Comparison of ENCODE assay signal across 9 cellular contexts in the genomic region with DNA sequence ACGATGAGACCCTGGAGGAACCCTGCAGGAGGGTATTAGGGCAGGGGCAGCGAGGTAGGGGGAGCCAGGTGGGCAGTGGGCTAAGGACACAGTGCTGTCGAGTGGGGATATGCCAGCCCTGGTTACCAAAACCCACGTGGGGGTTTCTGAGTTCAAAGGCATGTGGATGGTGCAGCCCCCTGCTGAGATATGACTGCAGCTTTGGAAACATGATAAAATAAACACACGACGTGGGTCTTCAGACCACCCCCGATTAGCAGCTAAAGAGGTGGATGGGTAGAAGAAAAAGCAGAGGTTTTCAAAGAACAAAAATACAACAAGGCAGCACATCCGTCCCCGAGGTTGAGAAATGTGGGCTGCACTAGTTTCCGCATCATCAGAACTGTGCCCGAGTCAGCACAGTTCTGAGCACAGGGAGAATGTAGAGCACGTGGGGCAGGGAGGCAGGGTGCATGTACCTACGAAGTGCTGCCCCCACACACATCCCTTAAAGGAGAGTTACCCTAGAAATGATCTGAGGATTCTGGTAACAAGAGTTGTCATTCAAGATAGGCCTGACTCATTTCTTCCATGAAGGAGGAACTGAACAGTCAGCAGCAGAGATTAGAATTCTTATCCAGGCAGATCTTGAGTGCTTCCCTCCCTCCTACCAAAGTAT.
DNase-seq lines count a peak whose midpoint lies in the region; ATAC-seq and TF ChIP-seq lines count a peak whose summit lies in the region.
"Had no signal": no experiment of that assay in that cellular context is flagged by ENCODE, and none has a peak within 500 bp of the region (broad histone marks: within the 10 kb centered on the region; RNA-seq: fewer than 3 reads in every experiment).

No MANE protein-coding gene starts in this region.

- peak; percentile 54 for DNase-seq in stimulated activated naive CD4-positive, alpha-beta T cell treated with Interleukin-2 at 50 U/mL for 16 hours (lab: John Stamatoyannopoulos, UW)
- DNase-seq in stimulated activated naive CD4-positive, alpha-beta T cell (lab: John Stamatoyannopoulos, UW): no peak
- peak; percentile 20 for DNase-seq in activated T-helper 9 cell treated with anti-CD3 and anti-CD28 coated beads, Interleukin-2, amount 50 U/mL, for 16 hours (ENCODE audit: low read depth)
- peak in 1 of 9 donors; percentile 49 for DNase-seq in naive thymus-derived CD4-positive, alpha-beta T cell
- DNase-seq in psoas muscle (no peak), NCI-H2081 (lab: John Stamatoyannopoulos, UW) (no peak), SIG-M5 (lab: John Stamatoyannopoulos, UW) (no peak)
- DNase-seq: NCI-H446 had no signal

- H3K27ac Mint-ChIP-seq in naive thymus-derived CD4-positive, alpha-beta T cell: peak overlapping the region in 3 of 9 donors; percentile 32 to 74 (median 40)

- H3K27me3 Mint-ChIP-seq in naive thymus-derived CD4-positive, alpha-beta T cell: peaks cover 0 to 11% (median 0%) of the 10 kb centered on the region in 5 donors

- H3K27ac ChIP-seq in naive thymus-derived CD4-positive, alpha-beta T cell (ENCODE audit: low read depth, low read length): no peak overlapping the region
- no peak overlapping the region for H3K27ac ChIP-seq in psoas muscle

- peaks cover 14 to 44% (median 30%) of the 10 kb centered on the region in 7 donors for H3K4me1 Mint-ChIP-seq in naive thymus-derived CD4-positive, alpha-beta T cell

- no peaks in the 10 kb centered on the region for H3K9me3 Mint-ChIP-seq in naive thymus-derived CD4-positive, alpha-beta T cell

- WGBS in psoas muscle, 3 donors: 74 to 81% (median 77%) methylated on average over 13 of the region's 13 CpGs

- CTCF ChIA-PET in naive thymus-derived CD4-positive, alpha-beta T cell (lab: Charles Lee): interaction anchor here (1.0 kb wide), 1 partner anchor 914 kb away, joined by 3 read pairs; no protein-coding TSS in a partner anchor

- intact Hi-C loops in naive thymus-derived CD4-positive, alpha-beta T cell (cut with micrococcal nuclease): no loop called here
- intact Hi-C loops in psoas muscle (cut with DNase I): loop anchor here in 1 of 2 donors (2.0 to 10.0 kb wide), 2 partner anchors 523 to 691 kb away; a partner anchor contains a TSS

- H3K9me3 ChIP-seq in naive thymus-derived CD4-positive, alpha-beta T cell (ENCODE audit: control insufficient read depth in 2 of 3, low read length in 3 of 3): no peaks in the 10 kb centered on the region
- no peaks in the 10 kb centered on the region for H3K9me3 ChIP-seq in psoas muscle

- POLR2A ChIA-PET in naive thymus-derived CD4-positive, alpha-beta T cell (lab: Charles Lee): no interaction called here

- H3K4me3 ChIP-seq in naive thymus-derived CD4-positive, alpha-beta T cell (ENCODE audit: low read length): no peak overlapping the region
- no peak overlapping the region for H3K4me3 ChIP-seq in psoas muscle

- ATAC-seq in naive thymus-derived CD4-positive, alpha-beta T cell: peak; percentile 31
- ATAC-seq in psoas muscle (no peak), GM21528 (IDR thresholded peaks at IDR 0.05; ENCODE audit: low FRiP score, unreplicated experiment) (no peak)

- H3K27me3 ChIP-seq in naive thymus-derived CD4-positive, alpha-beta T cell (ENCODE audit: control insufficient read depth in 2 of 2, insufficient read depth in 2 of 2, low read length in 2 of 2): no peaks in the 10 kb centered on the region
- H3K27me3 ChIP-seq in psoas muscle (ENCODE audit: insufficient read depth in 3 of 3, low read length in 2 of 3): peaks cover 0 to 2% (median 0%) of the 10 kb centered on the region in 3 donors

- H3K4me3 Mint-ChIP-seq in naive thymus-derived CD4-positive, alpha-beta T cell: peak overlapping the region in 2 of 10 donors; percentile 3 to 8

- no peaks in the 10 kb centered on the region for H3K36me3 Mint-ChIP-seq in naive thymus-derived CD4-positive, alpha-beta T cell

- no peaks in the 10 kb centered on the region for H3K36me3 ChIP-seq in naive thymus-derived CD4-positive, alpha-beta T cell (ENCODE audit: control insufficient read depth in 2 of 3, insufficient read depth in 3 of 3, low read length in 3 of 3)
- no peaks in the 10 kb centered on the region for H3K36me3 ChIP-seq in psoas muscle (ENCODE audit: insufficient read depth in 1 of 2, low read depth in 1 of 2)

- no peak for TF ChIP-seq CTCF in psoas muscle (IDR thresholded peaks at IDR 0.05)

- peaks cover 7 to 9% of the 10 kb centered on the region in 2 donors for H3K4me1 ChIP-seq in naive thymus-derived CD4-positive, alpha-beta T cell (ENCODE audit: control insufficient read depth in 2 of 2, insufficient read depth in 2 of 2, low read length in 2 of 2)
- no peaks in the 10 kb centered on the region for H3K4me1 ChIP-seq in psoas muscle

Comparison
In these comparisons a context has a peak if more than half of its experiments do, and no peak if none do; other contexts are left out.
1. DNase-seq: peak in stimulated activated naive CD4-positive, alpha-beta T cell treated with Interleukin-2 at 50 U/mL for 16 hours (single experiment) and activated T-helper 9 cell treated with anti-CD3 and anti-CD28 coated beads, Interleukin-2, amount 50 U/mL, for 16 hours (single experiment); none in stimulated activated naive CD4-positive, alpha-beta T cell (0 of 6), psoas muscle (0 of 2), NCI-H2081 (0 of 2) and SIG-M5 (single experiment).